15 cellular contexts compared by ENCODE assay signal in the genomic region with DNA sequence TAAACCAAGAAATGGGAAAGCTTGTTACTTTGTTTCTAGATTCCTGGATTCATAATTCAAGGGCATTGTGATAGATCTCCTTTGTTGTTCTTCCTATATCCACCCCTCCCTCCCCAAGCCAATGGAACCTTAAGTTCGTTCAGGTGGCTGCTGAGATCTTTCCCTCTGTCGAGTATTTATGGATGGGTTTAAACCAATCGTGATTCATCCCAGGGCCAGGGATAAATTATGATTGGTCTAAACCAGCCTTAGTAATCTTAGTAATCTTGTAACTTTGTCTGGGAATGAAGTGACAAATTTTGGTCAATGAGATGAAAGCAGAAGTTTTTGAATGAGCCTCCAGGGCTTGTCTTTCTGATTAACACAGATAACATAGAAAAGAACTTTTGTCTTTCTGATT. TPM values are rescaled to one million over a fixed set of nuclear protein-coding genes. Genes with fewer than 3 reads are reported as not detected.
DNase-seq lines count a peak whose midpoint lies in the region; ATAC-seq and TF ChIP-seq lines count a peak whose summit lies in the region.
"Had no signal": no experiment of that assay in that cellular context is flagged by ENCODE, and none has a peak within 500 bp of the region (broad histone marks: within the 10 kb centered on the region; RNA-seq: fewer than 3 reads in every experiment).

No MANE protein-coding gene starts in this region.

- H4K91ac ChIP-seq in IMR-90 (ENCODE audit: insufficient read depth, low read depth, low read length) = peak overlapping the region; percentile 93

- no peak overlapping the region for H3K4me2 ChIP-seq in IMR-90 (ENCODE audit: low read depth, low read length)
- H3K4me2 ChIP-seq in fibroblast of lung (ENCODE audit: extremely low read depth, insufficient read depth, low read length) = no peak overlapping the region

- TF ChIP-seq CTCF in IMR-90 (conservative IDR thresholded peaks at IDR 0.05; ENCODE audit: low read depth, low read length) (no peak), fibroblast of lung (conservative IDR thresholded peaks at IDR 0.05 in 1 of 2, IDR thresholded peaks at IDR 0.05 in 1 of 2; ENCODE audit: low read depth in 1 of 2, low read length in 2 of 2) (no peak), testis (IDR thresholded peaks at IDR 0.05) (no peak)

- intact Hi-C loops in IMR-90 (cut with micrococcal nuclease) (loop anchor here (5.0 kb wide), 4 partner anchors 91 to 651 kb away; a partner anchor contains a TSS), testis (cut with DNase I; ENCODE audit: low total_unique reads) (no loop called here)

- H2BK120ac ChIP-seq in IMR-90 (ENCODE audit: low read depth, low read length) = peak overlapping the region; percentile 86

- peaks cover 4% of the 10 kb centered on the region; the same call in 1 of the 2 replicates for H3K9me1 ChIP-seq in IMR-90 (ENCODE audit: insufficient read depth, low read length)

- peaks cover 0 to 7% of the 10 kb centered on the region in 2 experiments; a peak in 2 of 4 replicates for H3K79me1 ChIP-seq in IMR-90 (ENCODE audit: low read depth in 1 of 2, low read length in 2 of 2)

- peak overlapping the region; percentile 50 to 63; a peak in 2 of 4 replicates for H4K8ac ChIP-seq in IMR-90 (ENCODE audit: low read depth in 2 of 2, low read length in 2 of 2)

- no peak overlapping the region for H3K9ac ChIP-seq in IMR-90 (ENCODE audit: low read depth, low read length)
- no peak overlapping the region for H3K9ac ChIP-seq in fibroblast of lung (ENCODE audit: insufficient read depth, low read length)

- no peak overlapping the region for H3K27ac ChIP-seq in IMR-90 (ENCODE audit: insufficient read depth, low read length)
- no peak overlapping the region for H3K27ac ChIP-seq in fibroblast of lung (ENCODE audit: insufficient read depth, low read length)
- H3K27ac ChIP-seq in testis = peak overlapping the region; percentile 14 to 23

- no peaks in the 10 kb centered on the region for H3K79me2 ChIP-seq in fibroblast of lung (ENCODE audit: control insufficient read depth, insufficient read depth, low read length)

- no peaks in the 10 kb centered on the region for H4K20me1 ChIP-seq in IMR-90 (ENCODE audit: insufficient read depth, low read length)
- H4K20me1 ChIP-seq in fibroblast of lung (ENCODE audit: control insufficient read depth, extremely low read depth, insufficient read depth, low read length) = no peaks in the 10 kb centered on the region

- no peak overlapping the region for H3K4me3 ChIP-seq in IMR-90 (ENCODE audit: insufficient read depth, low read depth, low read length)
- H3K4me3 ChIP-seq in fibroblast of lung (replicated peaks in 1 of 4; ENCODE audit: control extremely low read depth in 1 of 4, insufficient read depth in 1 of 4, low read depth in 3 of 4, low read length in 4 of 4) = no peak overlapping the region
- H3K4me3 ChIP-seq in testis = no peak overlapping the region
- H3K4me3 ChIP-seq: HAP-1 had no signal

- H3K4me1 ChIP-seq in IMR-90 (ENCODE audit: control insufficient read depth, insufficient read depth, low read length) (peaks cover 5% of the 10 kb centered on the region; the same call in 1 of the 2 replicates), fibroblast of lung (ENCODE audit: control insufficient read depth, extremely low read depth, insufficient read depth, low read length) (peaks cover 12% of the 10 kb centered on the region), testis (no peaks in the 10 kb centered on the region)
- H3K4me1 ChIP-seq: HAP-1 had no signal

- H3K9me3 ChIP-seq in IMR-90 (ENCODE audit: control insufficient read depth, insufficient read depth, low read length) = no peaks in the 10 kb centered on the region
- no peaks in the 10 kb centered on the region for H3K9me3 ChIP-seq in fibroblast of lung (ENCODE audit: control insufficient read depth, insufficient read depth, low read depth, low read length)
- H3K9me3 ChIP-seq in testis = no peaks in the 10 kb centered on the region
- H3K9me3 ChIP-seq: HAP-1 had no signal

- ATAC-seq in IMR-90 (ENCODE audit: low read depth) = no peak

- H3K23ac ChIP-seq in IMR-90 (ENCODE audit: low read depth, low read length) = peak overlapping the region; percentile 79; the same call in 1 of the 2 replicates

- no TSS peak for BruUV-seq in IMR-90 (replicated peaks; lab: Mats Ljungman, UMichigan)

- CTCF ChIA-PET in IMR-90 (lab: Yijun Ruan, JAX) = interaction anchor here (0.6 to 0.7 kb wide), 2 partner anchors 9 to 59 kb away, joined by 3 read pairs; no protein-coding TSS in a partner anchor

- peak overlapping the region; percentile 59; the same call in 1 of the 2 replicates for H3K18ac ChIP-seq in IMR-90 (ENCODE audit: low read depth, low read length)

- in situ Hi-C loops in IMR-90 (cut with MboI; ENCODE audit: low sequenced_read_pairs) = loop anchor here (5.0 kb wide), 1 partner anchor 346 kb away; no protein-coding TSS in a partner anchor

- no peak for TF ChIP-seq POLR2A in IMR-90 (IDR thresholded peaks at IDR 0.05; ENCODE audit: low read depth, low read length)
- TF ChIP-seq POLR2A in testis (IDR thresholded peaks at IDR 0.05) = no peak

- H2BK20ac ChIP-seq in IMR-90 (ENCODE audit: low read depth, low read length) = peak overlapping the region; percentile 91

- H3K56ac ChIP-seq in IMR-90 (ENCODE audit: extremely low read depth, insufficient read depth, low read length) = peak overlapping the region; percentile 43; the same call in 1 of the 2 replicates

- peak overlapping the region; percentile 87 for H3K4ac ChIP-seq in IMR-90 (ENCODE audit: low read depth, low read length)

- H2AK9ac ChIP-seq in IMR-90 (replicated peaks; ENCODE audit: low read depth, low read length, poor library complexity) = no peak overlapping the region

- POLR2A ChIA-PET in IMR-90 (lab: Charles Lee; ENCODE audit: unreplicated experiment) = no interaction called here

- peak overlapping the region; percentile 90; the same call in 2 of the 3 replicates for H2BK15ac ChIP-seq in IMR-90 (ENCODE audit: low read depth, low read length)

- H3K36me3 ChIP-seq in IMR-90 (ENCODE audit: control insufficient read depth, insufficient read depth, low read length) (no peaks in the 10 kb centered on the region), fibroblast of lung (ENCODE audit: control insufficient read depth, insufficient read depth, low read length) (no peaks in the 10 kb centered on the region), testis (ENCODE audit: low read depth, missing control alignments) (no peaks in the 10 kb centered on the region)
- H3K36me3 ChIP-seq: HAP-1 had no signal

- H3K14ac ChIP-seq in IMR-90 (replicated peaks; ENCODE audit: low read depth, low read length) = peak overlapping the region; percentile 51; the same call in 1 of the 2 replicates

- DNase-seq in IMR-90 (no peak), T1000 (lab: John Stamatoyannopoulos, UW) (peak; percentile 49), fibroblast of lung (ENCODE audit: low read depth in 2 of 2) (no peak), testis (no peak), Ammon's horn (ENCODE audit: low spot score) (no peak), iPS-NIHi11 (ENCODE audit: low spot score) (no peak), NCI-H187 treated with DMSO at 0.1 percent for 48 hours (lab: John Stamatoyannopoulos, UW) (no peak)
- DNase-seq: DMS 273 treated with DMSO at 0.1 percent for 48 hours, GDM1, NCI-H1105 treated with DMSO at 0.1 percent for 48 hours, NCI-H1694, NCI-H2107, NCI-H510A, NCI-H774 had no signal

- peak overlapping the region; percentile 31 for H2BK5ac ChIP-seq in IMR-90 (ENCODE audit: low read depth, low read length, poor library complexity, severe bottlenecking)

- peak overlapping the region; percentile 79; the same call in 1 of the 2 replicates for H2AK5ac ChIP-seq in IMR-90 (ENCODE audit: low read depth, low read length)

- dilution Hi-C loops in IMR-90 (cut with HindIII; ENCODE audit: low sequenced_read_pairs, unreplicated experiment) = no loop called here

- TF ChIP-seq RAD21 in IMR-90 (IDR thresholded peaks at IDR 0.05; ENCODE audit: low read length) = no peak

- peak overlapping the region; percentile 31; the same call in 1 of the 2 replicates for H4K5ac ChIP-seq in IMR-90 (ENCODE audit: low read depth, low read length)

- no peaks in the 10 kb centered on the region for H3K27me3 ChIP-seq in IMR-90 (ENCODE audit: control insufficient read depth, insufficient read depth, low read length)
- H3K27me3 ChIP-seq in fibroblast of lung (ENCODE audit: control insufficient read depth, insufficient read depth, low read length) = no peaks in the 10 kb centered on the region
- no peaks in the 10 kb centered on the region for H3K27me3 ChIP-seq in testis

- no peak overlapping the region for H2AFZ ChIP-seq in IMR-90 (replicated peaks; ENCODE audit: low read length, poor library complexity)
- peak overlapping the region; percentile 17 for H2AFZ ChIP-seq in fibroblast of lung (ENCODE audit: low read length)

- WGBS in IMR-90 (ENCODE audit: extremely low coverage in 2 of 2, insufficient read length in 1 of 2), 2 experiments = no CpG with 5 or more reads among the region's 3 CpGs
- 54 to 65% methylated on average over 3 of the region's 3 CpGs for WGBS in testis, 2 donors

RNA-seq across cellular contexts. Expression of a gene that starts 56.1 kb away (rescaled TPM):
- total RNA-seq in IMR-90 (2012; rRNA removed) (0.28 and 0.36 TPM in 2 replicates), fibroblast of lung (0.26 and 0.33 TPM in 2 replicates), testis (10 to 100 TPM; 47.2 to 56.1 TPM)
- polyA plus RNA-seq in IMR-90 (2012; rRNA removed) (2.0 and 2.6 TPM in 2 replicates), fibroblast of lung (0.49 and 0.83 TPM in 2 replicates), testis (ENCODE audit: insufficient read depth, low read depth, low replicate concordance) (30.0 TPM)
- polyA plus RNA-seq in IMR-90 (2012; cell fraction: cytosol; rRNA removed) = 1.4 and 2.1 TPM in 2 replicates
- polyA plus RNA-seq in IMR-90 (2012; cell fraction: nucleus; rRNA removed; ENCODE audit: low replicate concordance) = 5.1 and 8.9 TPM in 2 replicates
- polyA plus RNA-seq in fibroblast of lung (2012) = 0.80 and 1.0 TPM in 2 replicates
- polyA minus RNA-seq in fibroblast of lung (ENCODE audit: low replicate concordance) = 1.7 and 6.7 TPM in 2 replicates

RNA-seq across cellular contexts. Expression of a gene that starts 56.4 kb away (rescaled TPM):
- total RNA-seq in IMR-90 (2012; rRNA removed) (31.7 and 32.6 TPM in 2 replicates), fibroblast of lung (2.3 and 6.9 TPM in 2 replicates), testis (10 to 100 TPM; 35.4 to 53.2 TPM)
- polyA plus RNA-seq in IMR-90 (2012; rRNA removed) (17.1 and 20.1 TPM in 2 replicates), fibroblast of lung (8.6 and 12.4 TPM in 2 replicates), testis (ENCODE audit: insufficient read depth, low read depth, low replicate concordance) (28.8 TPM)
- 4.4 and 5.0 TPM in 2 replicates for polyA plus RNA-seq in IMR-90 (2012; cell fraction: cytosol; rRNA removed)
- 5.1 and 26.1 TPM in 2 replicates for polyA plus RNA-seq in IMR-90 (2012; cell fraction: nucleus; rRNA removed; ENCODE audit: low replicate concordance)
- polyA plus RNA-seq in fibroblast of lung (2012) = 6.3 and 8.1 TPM in 2 replicates
- 1.1 and 3.5 TPM in 2 replicates for polyA minus RNA-seq in fibroblast of lung (ENCODE audit: low replicate concordance)

Comparison
In these comparisons a context has a peak if more than half of its experiments do, and no peak if none do; other contexts are left out.
1. H3K27ac ChIP-seq: peak in testis (2 of 2); none in IMR-90 (single experiment) and fibroblast of lung (single experiment).
2. RNA of a gene that starts 56.1 kb away (total RNA-seq): 47.2 to 56.1 TPM in testis; 0.28 to 0.36 TPM in IMR-90 and 0.26 to 0.33 TPM in fibroblast of lung; every median in the first group is over 10 times any median in the second.